In genomic region chr3:148957586-148957985, GRCh38 we compare ENCODE assay signal across 8 cellular contexts. TPM values are rescaled to one million over a fixed set of nuclear protein-coding genes. Genes with fewer than 3 reads are reported as not detected.
DNase-seq lines count a peak whose midpoint lies in the region; ATAC-seq, FAIRE-seq and TF ChIP-seq lines count a peak whose summit lies in the region.

No MANE protein-coding gene starts in this region.

- no peak overlapping the region for H3K4me3 Mint-ChIP-seq in stimulated activated effector memory CD8-positive, alpha-beta T cell treated with anti-CD3 and anti-CD28 coated beads, Interleukin-12 subunit alpha, Interleukin-12 subunit beta, amount 100 ng/mL, for 72 hours

- no peak for TF ChIP-seq EP300 in Ishikawa (IDR thresholded peaks at IDR 0.05; ENCODE audit: borderline replicate concordance)

- H3K4me3 ChIP-seq in astrocyte of the spinal cord (ENCODE audit: low read depth, low read length) = no peak overlapping the region

- intact Hi-C loops in left colon (cut with DNase I, micrococcal nuclease) = loop anchor here (5.0 to 10.0 kb wide), 3 partner anchors 157 to 315 kb away; no protein-coding TSS in a partner anchor

- TF ChIP-seq RAD21 in Ishikawa (IDR thresholded peaks at IDR 0.05; ENCODE audit: low read depth) = peak; percentile 52

- no peaks in the 10 kb centered on the region for H3K36me3 Mint-ChIP-seq in stimulated activated effector memory CD8-positive, alpha-beta T cell treated with anti-CD3 and anti-CD28 coated beads, Interleukin-12 subunit alpha, Interleukin-12 subunit beta, amount 100 ng/mL, for 72 hours

- peak overlapping the region; percentile 71 for H3K27ac Mint-ChIP-seq in stimulated activated effector memory CD8-positive, alpha-beta T cell treated with anti-CD3 and anti-CD28 coated beads, Interleukin-12 subunit alpha, Interleukin-12 subunit beta, amount 100 ng/mL, for 72 hours

- H3K9me3 Mint-ChIP-seq in stimulated activated effector memory CD8-positive, alpha-beta T cell treated with anti-CD3 and anti-CD28 coated beads, Interleukin-12 subunit alpha, Interleukin-12 subunit beta, amount 100 ng/mL, for 72 hours = no peaks in the 10 kb centered on the region

- peaks cover 10% of the 10 kb centered on the region for H3K4me1 Mint-ChIP-seq in stimulated activated effector memory CD8-positive, alpha-beta T cell treated with anti-CD3 and anti-CD28 coated beads, Interleukin-12 subunit alpha, Interleukin-12 subunit beta, amount 100 ng/mL, for 72 hours

- peak; percentile 35 for TF ChIP-seq CTCF in astrocyte of the spinal cord (IDR thresholded peaks at IDR 0.05; ENCODE audit: low read depth, low read length)

- FAIRE-seq in RCC 7860 (lab: Jason Lieb, UNC) = no peak

- peak; percentile 10 for DNase-seq in stimulated activated CD4-positive, alpha-beta T cell treated with anti-CD3 and anti-CD28 coated beads, Interleukin-15, amount 100 ng/mL, for 24 hours
- DNase-seq in stimulated activated CD4-positive, alpha-beta T cell treated with anti-CD3 and anti-CD28 coated beads, Interleukin-4, amount 100 ng/mL, for 1 hour = no peak
- no peak for DNase-seq in astrocyte of the spinal cord (ENCODE audit: low read depth, low spot score)
- no peak for DNase-seq in stimulated activated effector memory CD8-positive, alpha-beta T cell treated with anti-CD3 and anti-CD28 coated beads, Interleukin-12 subunit alpha, Interleukin-12 subunit beta, amount 100 ng/mL, for 72 hours (ENCODE audit: low spot score in 2 of 2)
- DNase-seq in RCC 7860 (ENCODE audit: low spot score) = no peak
- DNase-seq in left colon = no peak

- in situ Hi-C loops in astrocyte of the spinal cord (cut with HindIII; ENCODE audit: low sequenced_read_pairs) = no loop called here

- peak; percentile 75 for ATAC-seq in stimulated activated effector memory CD8-positive, alpha-beta T cell treated with anti-CD3 and anti-CD28 coated beads, Interleukin-12 subunit alpha, Interleukin-12 subunit beta, amount 100 ng/mL, for 72 hours
- ATAC-seq in left colon (no peak), HG03571 (IDR thresholded peaks at IDR 0.05; ENCODE audit: unreplicated experiment) (no peak)

TF ChIP-seq in Ishikawa, 13 proteins besides CTCF, POLR2A, EP300 and RAD21:
- TF ChIP-seq TCF12 (IDR thresholded peaks at IDR 0.05; ENCODE audit: low read depth) (no peak), CEBPB (IDR thresholded peaks at IDR 0.05) (no peak), TEAD4 (IDR thresholded peaks at IDR 0.05) (no peak), ZBTB7A (IDR thresholded peaks at IDR 0.05; ENCODE audit: low read depth) (no peak), EGR1 (IDR thresholded peaks at IDR 0.05) (no peak), NFIC (IDR thresholded peaks at IDR 0.05) (no peak), FOXM1 (IDR thresholded peaks at IDR 0.05; ENCODE audit: borderline replicate concordance, low read depth) (no peak), CREB1 (IDR thresholded peaks at IDR 0.05; ENCODE audit: low read depth) (no peak), YY1 (IDR thresholded peaks at IDR 0.05; ENCODE audit: low read depth) (no peak), TAF1 (IDR thresholded peaks at IDR 0.05; ENCODE audit: low read depth) (no peak), USF1 (IDR thresholded peaks at IDR 0.05) (no peak)
- TF ChIP-seq, protein P1, sequence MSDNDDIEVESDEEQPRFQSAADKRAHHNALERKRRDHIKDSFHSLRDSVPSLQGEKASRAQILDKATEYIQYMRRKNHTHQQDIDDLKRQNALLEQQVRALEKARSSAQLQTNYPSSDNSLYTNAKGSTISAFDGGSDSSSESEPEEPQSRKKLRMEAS (IDR thresholded peaks at IDR 0.05) = no peak
- TF ChIP-seq, protein P2, sequence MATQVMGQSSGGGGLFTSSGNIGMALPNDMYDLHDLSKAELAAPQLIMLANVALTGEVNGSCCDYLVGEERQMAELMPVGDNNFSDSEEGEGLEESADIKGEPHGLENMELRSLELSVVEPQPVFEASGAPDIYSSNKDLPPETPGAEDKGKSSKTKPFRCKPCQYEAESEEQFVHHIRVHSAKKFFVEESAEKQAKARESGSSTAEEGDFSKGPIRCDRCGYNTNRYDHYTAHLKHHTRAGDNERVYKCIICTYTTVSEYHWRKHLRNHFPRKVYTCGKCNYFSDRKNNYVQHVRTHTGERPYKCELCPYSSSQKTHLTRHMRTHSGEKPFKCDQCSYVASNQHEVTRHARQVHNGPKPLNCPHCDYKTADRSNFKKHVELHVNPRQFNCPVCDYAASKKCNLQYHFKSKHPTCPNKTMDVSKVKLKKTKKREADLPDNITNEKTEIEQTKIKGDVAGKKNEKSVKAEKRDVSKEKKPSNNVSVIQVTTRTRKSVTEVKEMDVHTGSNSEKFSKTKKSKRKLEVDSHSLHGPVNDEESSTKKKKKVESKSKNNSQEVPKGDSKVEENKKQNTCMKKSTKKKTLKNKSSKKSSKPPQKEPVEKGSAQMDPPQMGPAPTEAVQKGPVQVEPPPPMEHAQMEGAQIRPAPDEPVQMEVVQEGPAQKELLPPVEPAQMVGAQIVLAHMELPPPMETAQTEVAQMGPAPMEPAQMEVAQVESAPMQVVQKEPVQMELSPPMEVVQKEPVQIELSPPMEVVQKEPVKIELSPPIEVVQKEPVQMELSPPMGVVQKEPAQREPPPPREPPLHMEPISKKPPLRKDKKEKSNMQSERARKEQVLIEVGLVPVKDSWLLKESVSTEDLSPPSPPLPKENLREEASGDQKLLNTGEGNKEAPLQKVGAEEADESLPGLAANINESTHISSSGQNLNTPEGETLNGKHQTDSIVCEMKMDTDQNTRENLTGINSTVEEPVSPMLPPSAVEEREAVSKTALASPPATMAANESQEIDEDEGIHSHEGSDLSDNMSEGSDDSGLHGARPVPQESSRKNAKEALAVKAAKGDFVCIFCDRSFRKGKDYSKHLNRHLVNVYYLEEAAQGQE (IDR thresholded peaks at IDR 0.05; ENCODE audit: low read depth) = no peak

RNA-seq across cellular contexts. Expression of gene GYG1, which starts 33.8 kb away (rescaled TPM):
- total RNA-seq in left colon = 10 to 100 TPM; 18.5 to 31.2 TPM
